Comparison of ENCODE assay signal across 8 cellular contexts in the genomic region with DNA sequence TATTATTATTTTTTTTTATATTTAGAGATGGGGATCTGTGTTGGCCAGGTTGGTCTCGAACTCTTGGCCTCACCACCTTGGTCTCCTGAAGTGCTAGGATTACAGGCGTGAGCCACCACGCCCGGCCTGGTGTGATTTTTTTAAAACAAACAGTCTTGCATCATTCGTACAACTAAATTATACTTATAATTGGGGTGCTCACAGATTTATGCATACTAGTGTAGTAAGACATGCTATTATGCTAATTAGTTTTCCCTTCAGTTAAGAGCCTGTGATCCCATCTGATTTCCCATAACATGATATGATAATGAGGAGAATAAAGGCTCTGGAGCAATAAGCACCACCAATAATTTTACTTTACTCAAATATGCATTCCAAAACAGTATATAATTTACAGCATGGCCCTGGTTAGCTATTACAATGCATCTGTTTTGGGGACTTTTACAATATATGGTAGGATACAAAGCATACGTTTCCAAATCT. TPM values are rescaled to one million over a fixed set of nuclear protein-coding genes. Genes with fewer than 3 reads are reported as not detected.
DNase-seq lines count a peak whose midpoint lies in the region; ATAC-seq and TF ChIP-seq lines count a peak whose summit lies in the region.

No MANE protein-coding gene starts in this region.

- H3K27me3 Mint-ChIP-seq in neural progenitor cell (ENCODE audit: insufficient read depth, low read depth), result peaks cover 4% of the 10 kb centered on the region

- intact Hi-C loops in colonic mucosa (cut with DNase I), result no loop called here

- peak overlapping the region; percentile 99; the same call in 1 of the 2 replicates for H3K9ac ChIP-seq in KMS-11
- peak overlapping the region in 1 of 2 donors; percentile 77 for H3K9ac ChIP-seq in colonic mucosa (ENCODE audit: low read depth in 2 of 2, low read length in 2 of 2)
- H3K9ac ChIP-seq in neural progenitor cell, result no peak overlapping the region

- H3K4me3 Mint-ChIP-seq in neural progenitor cell, result no peak overlapping the region

- peaks cover 65% of the 10 kb centered on the region for H3K79me2 ChIP-seq in KMS-11 (ENCODE audit: insufficient read depth, low read depth)
- peaks cover 67% of the 10 kb centered on the region for H3K79me2 ChIP-seq in neural progenitor cell (ENCODE audit: low read depth)

- H3K9me3 ChIP-seq in colonic mucosa (no peaks in the 10 kb centered on the region), neural progenitor cell (ENCODE audit: low read depth) (no peaks in the 10 kb centered on the region)

- peaks cover 41% of the 10 kb centered on the region for H3F3A ChIP-seq in neural progenitor cell (ENCODE audit: low read depth)

- H3K4me1 ChIP-seq in KMS-11 (ENCODE audit: low read depth, poor library complexity, severe bottlenecking) (peaks cover 20% of the 10 kb centered on the region), colonic mucosa (peaks cover 8% of the 10 kb centered on the region), neural progenitor cell (peaks cover 29% of the 10 kb centered on the region)

- DNase-seq in AG09309 (ENCODE audit: low read depth) (no peak), colonic mucosa (no peak), neural progenitor cell (ENCODE audit: low spot score) (no peak), SIG-M5 (lab: John Stamatoyannopoulos, UW) (no peak), OCI-M2 (lab: John Stamatoyannopoulos, UW; ENCODE audit: unreplicated experiment) (no peak), GM20000 (ENCODE audit: low spot score) (no peak)

- ATAC-seq in GM18909 (IDR thresholded peaks at IDR 0.05; ENCODE audit: poor library complexity, unreplicated experiment), result no peak

- TF ChIP-seq CTCF in AG09309 (IDR thresholded peaks at IDR 0.05; ENCODE audit: control insufficient read depth, insufficient read depth, low read depth, low read length, missing control alignments) (no peak), KMS-11 (conservative IDR thresholded peaks at IDR 0.05; ENCODE audit: low read depth, low read length) (no peak), colonic mucosa (IDR thresholded peaks at IDR 0.05) (no peak), neural progenitor cell (IDR thresholded peaks at IDR 0.05) (no peak), GM20000 (IDR thresholded peaks at IDR 0.05; ENCODE audit: extremely low read depth, missing control alignments) (no peak)

- H3K36me3 Mint-ChIP-seq in neural progenitor cell, result peaks cover 2% of the 10 kb centered on the region

- H3K36me3 ChIP-seq in KMS-11 (ENCODE audit: insufficient read depth) (no peaks in the 10 kb centered on the region), colonic mucosa (no peaks in the 10 kb centered on the region), neural progenitor cell (no peaks in the 10 kb centered on the region)

- H3K4me3 ChIP-seq in AG09309 (ENCODE audit: control insufficient read depth, low read depth, low read length) (peak overlapping the region; percentile 78), KMS-11 (IDR thresholded peaks at IDR 0.05; ENCODE audit: insufficient read depth, low read depth, low read length) (no peak overlapping the region), colonic mucosa (peak overlapping the region; percentile 84), neural progenitor cell (peak overlapping the region; percentile 95)

- peaks cover 29% of the 10 kb centered on the region for H3K4me1 Mint-ChIP-seq in neural progenitor cell

- H3K27ac ChIP-seq in KMS-11, result peak overlapping the region; percentile 99; the same call in 1 of the 2 replicates
- peak overlapping the region; percentile 94 for H3K27ac ChIP-seq in colonic mucosa
- no peak overlapping the region for H3K27ac ChIP-seq in neural progenitor cell

- H2AFZ ChIP-seq in KMS-11 (ENCODE audit: low read depth), result no peak overlapping the region
- no peak overlapping the region for H2AFZ ChIP-seq in neural progenitor cell (replicated peaks)

- H3K27me3 ChIP-seq in KMS-11 (ENCODE audit: insufficient read depth, low read depth) (no peaks in the 10 kb centered on the region), colonic mucosa (no peaks in the 10 kb centered on the region), neural progenitor cell (peaks cover 10% of the 10 kb centered on the region)

- H3K9me3 Mint-ChIP-seq in neural progenitor cell, result no peaks in the 10 kb centered on the region

- H3K27ac Mint-ChIP-seq in neural progenitor cell, result no peak overlapping the region

- peaks cover 9% of the 10 kb centered on the region; the same call in 1 of the 2 replicates for H4K20me1 ChIP-seq in KMS-11 (ENCODE audit: insufficient read depth)
- H4K20me1 ChIP-seq in neural progenitor cell (ENCODE audit: low read depth), result peaks cover 34% of the 10 kb centered on the region

- H3K4me2 ChIP-seq in KMS-11, result peak overlapping the region; percentile 93
- peak overlapping the region; percentile 90 for H3K4me2 ChIP-seq in neural progenitor cell

RNA-seq across cellular contexts. Expression of a gene that starts 1.9 kb away (rescaled TPM):
- total RNA-seq in colonic mucosa (10 to 100 TPM; 11.9 to 16.2 TPM), neural progenitor cell (ENCODE audit: low replicate concordance) (26.4 and 35.7 TPM in 2 replicates)

RNA-seq across cellular contexts. Expression of a gene that starts 35.3 kb away (rescaled TPM):
- 1,000 to 10,000 TPM; 1,011 to 1,246 TPM for total RNA-seq in colonic mucosa
- total RNA-seq in neural progenitor cell (ENCODE audit: low replicate concordance), result 4,003 and 4,850 TPM in 2 replicates
